In the genomic region with DNA sequence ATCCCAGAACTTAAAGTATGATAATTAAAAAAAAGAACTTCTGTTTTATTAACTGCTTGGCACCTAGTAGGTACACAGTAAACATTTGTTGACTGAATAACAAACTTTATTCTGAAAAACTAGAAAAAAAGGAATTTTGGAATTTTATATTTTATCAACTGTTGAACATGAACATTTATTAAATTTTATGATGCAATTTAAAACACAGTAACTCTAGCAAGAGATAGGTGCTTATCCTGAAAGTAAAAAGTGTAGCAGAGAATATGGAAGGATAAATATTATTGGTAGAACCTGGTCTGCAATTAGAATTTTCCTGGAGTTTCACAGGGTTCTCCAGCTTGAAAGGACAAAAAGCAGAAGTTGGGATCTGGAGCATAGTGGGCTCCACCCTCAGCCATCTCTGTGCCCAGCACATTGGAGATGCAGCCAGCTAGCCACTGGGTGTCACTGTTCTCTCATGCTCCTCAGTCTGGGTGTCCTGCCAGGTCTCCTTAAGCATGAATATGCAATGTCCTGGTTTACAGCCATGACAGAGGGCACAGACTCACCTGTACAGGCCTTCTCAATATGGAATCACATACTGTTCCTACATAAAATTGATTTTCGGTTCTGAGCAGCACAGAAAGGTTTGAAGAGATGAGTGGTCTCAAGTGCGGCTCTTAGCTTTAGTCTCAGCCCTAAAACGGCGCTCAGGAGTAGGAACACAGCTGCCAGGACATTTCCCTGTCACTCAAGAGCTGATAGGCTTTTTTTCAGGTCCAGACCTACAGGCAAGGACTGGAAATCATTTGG, we compare ENCODE assay signal across 9 cellular contexts. TPM values are rescaled to one million over a fixed set of nuclear protein-coding genes. Genes with fewer than 3 reads are reported as not detected.
DNase-seq lines count a peak whose midpoint lies in the region; ATAC-seq and TF ChIP-seq lines count a peak whose summit lies in the region.
"Had no signal": no experiment of that assay in that cellular context is flagged by ENCODE, and none has a peak within 500 bp of the region (broad histone marks: within the 10 kb centered on the region; RNA-seq: fewer than 3 reads in every experiment).

No MANE protein-coding gene starts in this region.

- POLR2A ChIA-PET in CD8-positive, alpha-beta T cell (lab: Charles Lee), result interaction anchor here (1.3 kb wide), 1 partner anchor 238 kb away, joined by 5 read pairs; no protein-coding TSS in a partner anchor

- H3K36me3 ChIP-seq in CD8-positive, alpha-beta T cell (ENCODE audit: insufficient read depth, low read length), result no peaks in the 10 kb centered on the region

- H3K36me3 Mint-ChIP-seq in CD8-positive, alpha-beta T cell, result no peaks in the 10 kb centered on the region

- peak; percentile 22 to 67 (median 42) for DNase-seq in CD8-positive, alpha-beta T cell
- DNase-seq in NCI-H345 (lab: John Stamatoyannopoulos, UW), result peak; percentile 63
- DNase-seq in activated CD4-positive, CD25-positive, alpha-beta regulatory T cell (lab: John Stamatoyannopoulos, UW), result peak in 3 of 4 experiments; percentile 3 to 7 (median 3)
- DNase-seq in dermis blood vessel endothelial cell, result peak; percentile 77
- DNase-seq in lower leg skin (ENCODE audit: low spot score in 2 of 2), result peak; percentile 70 to 90
- peak; percentile 3 for DNase-seq in stimulated activated CD8-positive, alpha-beta memory T cell treated with anti-CD3 and anti-CD28 coated beads, Interleukin-15, amount 100 ng/mL, for 24 hours (ENCODE audit: low read depth)

- peaks cover 16% of the 10 kb centered on the region for H3K27me3 Mint-ChIP-seq in CD8-positive, alpha-beta T cell (ENCODE audit: low read depth)

- no peaks in the 10 kb centered on the region for H3K4me1 ChIP-seq in CD8-positive, alpha-beta T cell (ENCODE audit: insufficient read depth, low read length)

- intact Hi-C loops in CD8-positive, alpha-beta T cell (cut with DNase I, micrococcal nuclease), result loop anchor here (1.0 to 2.0 kb wide), 4 partner anchors 195 to 565 kb away; no protein-coding TSS in a partner anchor
- intact Hi-C loops in lower leg skin (cut with DNase I; ENCODE audit: low total_unique reads), result no loop called here

- H3K27ac ChIP-seq in CD8-positive, alpha-beta T cell (ENCODE audit: low read depth, low read length), result no peak overlapping the region

- H3K27ac Mint-ChIP-seq in CD8-positive, alpha-beta T cell, result no peak overlapping the region
- H3K27ac Mint-ChIP-seq: T-helper 1 cell treated with Interleukin-12 subunit alpha and Interleukin-12 subunit beta and Interleukin-4 antibody, amounts not matched to agents 30 μg/mL and 1 μg/mL, for 36 hours had no signal

- no peaks in the 10 kb centered on the region for H3K4me1 Mint-ChIP-seq in CD8-positive, alpha-beta T cell (ENCODE audit: low read depth)

- 68 to 78% methylated on average over 4 of the region's 4 CpGs for WGBS in lower leg skin, 2 donors

- peak; percentile 62 for ATAC-seq in CD8-positive, alpha-beta T cell
- peak; percentile 98 for ATAC-seq in GM19351 (IDR thresholded peaks at IDR 0.05; ENCODE audit: unreplicated experiment)
- ATAC-seq in HG03432 (IDR thresholded peaks at IDR 0.05; ENCODE audit: unreplicated experiment), result peak; percentile 99

- no peaks in the 10 kb centered on the region for H3K9me3 Mint-ChIP-seq in CD8-positive, alpha-beta T cell

- no peak overlapping the region for H3K4me3 ChIP-seq in CD8-positive, alpha-beta T cell (ENCODE audit: low read depth, low read length)
- H3K4me3 ChIP-seq in lower leg skin (ENCODE audit: low read depth, poor library complexity, severe bottlenecking), result no peak overlapping the region

- no peaks in the 10 kb centered on the region for H3K9me3 ChIP-seq in CD8-positive, alpha-beta T cell (ENCODE audit: low read length)

- TF ChIP-seq CTCF in CD8-positive, alpha-beta T cell (IDR thresholded peaks at IDR 0.05), result peak; percentile 57
- no peak for TF ChIP-seq CTCF in lower leg skin (IDR thresholded peaks at IDR 0.05)

- CTCF ChIA-PET in CD8-positive, alpha-beta T cell (lab: Charles Lee), result interaction anchor here (0.6 to 1.9 kb wide), 16 partner anchors 9 to 565 kb away, joined by 3 to 9 read pairs (median 5); no protein-coding TSS in a partner anchor

- H3K27me3 ChIP-seq in CD8-positive, alpha-beta T cell (ENCODE audit: insufficient read depth, low read length), result no peaks in the 10 kb centered on the region

- H3K4me3 Mint-ChIP-seq in CD8-positive, alpha-beta T cell, result no peak overlapping the region
- H3K4me3 Mint-ChIP-seq: T-helper 1 cell treated with Interleukin-12 subunit alpha and Interleukin-12 subunit beta and Interleukin-4 antibody, amounts not matched to agents 30 μg/mL and 1 μg/mL, for 36 hours had no signal

- TF ChIP-seq POLR2A in lower leg skin (IDR thresholded peaks at IDR 0.05), result no peak

RNA-seq across cellular contexts. Expression of a gene that starts 31.7 kb away (rescaled TPM):
- not detected for total RNA-seq in CD8-positive, alpha-beta T cell
- 0.51 and 0.79 TPM in 2 replicates for total RNA-seq in dermis blood vessel endothelial cell
- total RNA-seq in lower leg skin, result 100 to 1,000 TPM in 3 of 4 donors, 10 to 100 TPM in 1; 70.4 to 199 (median 146) TPM

Comparison
In these comparisons a context has a peak if more than half of its experiments do, and no peak if none do; other contexts are left out.
1. DNase-seq: peak in every context shown above with its lines; median percentile 80 in lower leg skin; 77 in dermis blood vessel endothelial cell; 63 in NCI-H345; 42 in CD8-positive, alpha-beta T cell; 3 in activated CD4-positive, CD25-positive, alpha-beta regulatory T cell; 3 in stimulated activated CD8-positive, alpha-beta memory T cell treated with anti-CD3 and anti-CD28 coated beads, Interleukin-15, amount 100 ng/mL, for 24 hours.
2. RNA of a gene that starts 31.7 kb away (total RNA-seq): 70.4 to 199 TPM in lower leg skin; 0.51 to 0.79 TPM in dermis blood vessel endothelial cell and not detected in CD8-positive, alpha-beta T cell; every median in the first group is over 10 times any median in the second.
3. Peak in every context shown above with its lines, with median percentiles within 50 percentile points of each other: ATAC-seq.